ENCODE assay signal across 9 cellular contexts in the genomic region with DNA sequence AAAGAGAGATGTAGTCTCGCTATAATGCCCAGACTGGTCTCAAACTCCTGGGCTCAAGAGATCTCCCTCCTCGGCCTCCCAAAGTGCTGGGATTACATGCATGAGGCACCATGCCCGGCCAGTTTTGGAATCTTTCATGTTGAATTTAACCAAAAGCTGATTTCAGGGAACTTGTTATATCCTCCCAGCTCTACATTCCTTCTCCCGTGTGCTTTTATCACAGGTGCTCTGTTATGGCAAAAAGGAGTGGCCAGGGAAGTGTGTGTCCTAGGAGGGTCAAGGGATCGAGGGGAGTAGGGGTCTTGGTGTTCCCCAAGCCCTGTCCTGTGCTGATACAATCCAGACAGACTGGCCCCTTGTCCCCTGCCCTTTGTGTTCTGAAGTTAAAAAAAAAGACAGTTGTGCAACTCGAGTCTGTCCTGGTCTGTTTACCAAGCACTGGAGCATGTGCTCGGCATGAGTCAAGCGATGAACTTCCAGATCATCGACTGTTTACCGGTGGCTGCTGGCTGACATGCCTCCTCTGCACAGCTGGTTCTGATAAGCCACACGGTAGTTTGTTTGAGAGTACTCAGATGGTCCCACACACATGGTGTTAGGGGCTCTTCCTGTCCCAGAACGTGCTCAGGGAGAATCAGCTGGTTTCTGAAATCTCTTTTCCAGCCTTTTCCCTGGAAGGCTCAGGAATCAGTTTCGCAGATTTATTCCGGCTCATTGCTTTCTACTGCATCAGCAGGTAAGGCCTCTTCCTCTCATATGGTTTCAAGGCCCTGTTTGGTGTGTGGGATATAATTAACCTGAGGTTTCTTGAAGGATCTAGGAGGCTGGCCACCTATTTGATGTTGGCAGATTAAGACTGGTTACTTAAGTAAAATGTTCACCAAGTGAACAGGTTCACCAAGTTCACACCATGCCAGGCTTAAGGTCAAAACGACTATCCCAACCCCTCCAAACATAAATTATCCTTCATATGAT. TPM values are rescaled to one million over a fixed set of nuclear protein-coding genes. Genes with fewer than 3 reads are reported as not detected.
DNase-seq lines count a peak whose midpoint lies in the region; ATAC-seq and TF ChIP-seq lines count a peak whose summit lies in the region.
"Had no signal": no experiment of that assay in that cellular context is flagged by ENCODE, and none has a peak within 500 bp of the region (broad histone marks: within the 10 kb centered on the region; RNA-seq: fewer than 3 reads in every experiment).

No MANE protein-coding gene starts in this region.

- H3K36me3 ChIP-seq in BE2C = no peaks in the 10 kb centered on the region
- peaks cover 22 to 33% of the 10 kb centered on the region in 2 donors for H3K36me3 ChIP-seq in muscle layer of duodenum (ENCODE audit: control insufficient read depth in 1 of 2, insufficient read depth in 2 of 2, low read length in 2 of 2)

- H3K27ac ChIP-seq in muscle layer of duodenum (ENCODE audit: low read length) = peak overlapping the region; percentile 39

- DNase-seq in BE2C (peak; percentile 21), NCI-H2029 (lab: John Stamatoyannopoulos, UW) (peak; percentile 11), epidermal melanocyte (ENCODE audit: insufficient read length, low spot score) (peak; percentile 41), SK-N-DZ (ENCODE audit: low spot score) (no peak)
- no peak for DNase-seq in activated naive CD4-positive, alpha-beta T cell treated with anti-CD3 and anti-CD28 coated beads, Interleukin-2, amount 50 U/mL, for 16 hours
- DNase-seq: NCI-H1436 had no signal

- H3K4me1 ChIP-seq in BE2C (no peaks in the 10 kb centered on the region), muscle layer of duodenum (ENCODE audit: control insufficient read depth in 1 of 2, insufficient read depth in 2 of 2, low read length in 2 of 2) (no peaks in the 10 kb centered on the region)

- H3K9me3 ChIP-seq in BE2C (no peaks in the 10 kb centered on the region; the same call in 1 of the 2 replicates), muscle layer of duodenum (ENCODE audit: control insufficient read depth in 1 of 2, low read length in 2 of 2) (no peaks in the 10 kb centered on the region)

- ATAC-seq in GM19395 (IDR thresholded peaks at IDR 0.05; ENCODE audit: unreplicated experiment) (no peak), HG03280 (IDR thresholded peaks at IDR 0.05; ENCODE audit: unreplicated experiment) (no peak)

- TF ChIP-seq CTCF in BE2C (IDR thresholded peaks at IDR 0.05; ENCODE audit: low read depth, low read length) = no peak

- H3K27me3 ChIP-seq in BE2C (no peaks in the 10 kb centered on the region), muscle layer of duodenum (ENCODE audit: low read depth, low read length) (no peaks in the 10 kb centered on the region)

- no peak overlapping the region for H3K4me3 ChIP-seq in BE2C (ENCODE audit: low read depth, low read length)
- H3K4me3 ChIP-seq in muscle layer of duodenum (ENCODE audit: low read depth in 1 of 2, low read length in 2 of 2) = no peak overlapping the region

RNA-seq across cellular contexts. Expression of gene NAA20, which starts 52.6 kb away (rescaled TPM):
- 99.1 TPM for polyA plus RNA-seq in BE2C (2012; ENCODE audit: insufficient read depth, insufficient read length, low read depth)
- polyA plus RNA-seq in SK-N-DZ (2014; cell fraction: cytosol; rRNA removed) = 51.2 and 54.2 TPM in 2 replicates
- 34.3 and 40.0 TPM in 2 replicates for polyA plus RNA-seq in SK-N-DZ (2014; cell fraction: nucleus; rRNA removed)

Comparison
In these comparisons a context has a peak if more than half of its experiments do, and no peak if none do; other contexts are left out.
1. DNase-seq: peak in BE2C (single experiment), NCI-H2029 (single experiment) and epidermal melanocyte (single experiment); none in activated naive CD4-positive, alpha-beta T cell treated with anti-CD3 and anti-CD28 coated beads, Interleukin-2, amount 50 U/mL, for 16 hours (single experiment) and SK-N-DZ (single experiment).